ENCODE assay signal across 9 cellular contexts in genomic region chr1:199551967-199552565, GRCh38.
DNase-seq lines count a peak whose midpoint lies in the region; ATAC-seq, FAIRE-seq and TF ChIP-seq lines count a peak whose summit lies in the region.
"Had no signal": no experiment of that assay in that cellular context is flagged by ENCODE, and none has a peak within 500 bp of the region (broad histone marks: within the 10 kb centered on the region; RNA-seq: fewer than 3 reads in every experiment).

No MANE protein-coding gene starts in this region.

- no peak overlapping the region for H3K9ac ChIP-seq in HepG2 (ENCODE audit: insufficient read depth, low read depth, low read length)

- no peaks in the 10 kb centered on the region for H4K20me1 ChIP-seq in HepG2 (ENCODE audit: insufficient read depth, low read length)

- WGBS in HepG2 (ENCODE audit: low lambda C conversion rate), result 11% methylated on average over 4 of the region's 4 CpGs

- H3K79me2 ChIP-seq in HepG2 (ENCODE audit: insufficient read depth, low read length), result no peaks in the 10 kb centered on the region

- ATAC-seq in HepG2, result no peak; the same call in 2 of the 3 replicates
- ATAC-seq in HG03521 (IDR thresholded peaks at IDR 0.05; ENCODE audit: unreplicated experiment), result no peak
- no peak for ATAC-seq in GM19395 (IDR thresholded peaks at IDR 0.05; ENCODE audit: unreplicated experiment)

- DNase-seq in DMS79 treated with DMSO at 0.1 percent for 48 hours (lab: John Stamatoyannopoulos, UW), result peak; percentile 0
- no peak for DNase-seq in DMS79 (lab: John Stamatoyannopoulos, UW)
- peak; percentile 27 to 60 for DNase-seq in NOMO-1 (lab: John Stamatoyannopoulos, UW; ENCODE audit: unreplicated experiment in 2 of 2)
- peak; percentile 44 for DNase-seq in HepG2 (ENCODE audit: low spot score)
- DNase-seq: activated naive CD8-positive, alpha-beta T cell treated with anti-CD3 and anti-CD28 coated beads, Interleukin-2, amount 10 ng/mL, durations not matched to agents 7 days and 5 days had no signal

- peaks cover 4% of the 10 kb centered on the region for H3K27me3 Mint-ChIP-seq in brain

- peak; percentile 86 to 91 for TF ChIP-seq CTCF in brain (conservative IDR thresholded peaks at IDR 0.05)
- peak; percentile 60 for TF ChIP-seq CTCF in HepG2 (CRISPR knock-in tag; IDR thresholded peaks at IDR 0.05)

- in situ Hi-C loops in HepG2 (cut with HindIII; ENCODE audit: extremely low pct_ligation_motif_present, low pct_unique_long_range_greater_than_20kb), result no loop called here

- no TSS peak for BruUV-seq in HepG2 (replicated peaks; lab: Mats Ljungman, UMichigan)

- H3K27ac Mint-ChIP-seq in brain, result peak overlapping the region in 1 of 5 experiments; percentile 3
- H3K27ac Mint-ChIP-seq: activated naive CD8-positive, alpha-beta T cell treated with anti-CD3 and anti-CD28 coated beads, Interleukin-2, amount 10 ng/mL, durations not matched to agents 7 days and 5 days had no signal

- peak; percentile 79 for TF ChIP-seq RAD21 in Ishikawa (IDR thresholded peaks at IDR 0.05; ENCODE audit: low read depth)
- TF ChIP-seq RAD21 in HepG2 (CRISPR knock-in tag; IDR thresholded peaks at IDR 0.05), result no peak

- no peak overlapping the region for H2AFZ ChIP-seq in HepG2 (ENCODE audit: low read length)

- POLR2A ChIA-PET in HepG2 (lab: Yijun Ruan, JAX), result no interaction called here

- H3K4me3 Mint-ChIP-seq in brain, result peak overlapping the region in 1 of 5 experiments; percentile 31
- H3K4me3 Mint-ChIP-seq: activated naive CD8-positive, alpha-beta T cell treated with anti-CD3 and anti-CD28 coated beads, Interleukin-2, amount 10 ng/mL, durations not matched to agents 7 days and 5 days had no signal

- TF ChIP-seq EP300 in Ishikawa (IDR thresholded peaks at IDR 0.05; ENCODE audit: borderline replicate concordance) (no peak), HepG2 (IDR thresholded peaks at IDR 0.05; ENCODE audit: low read depth in 2 of 2, low read length in 2 of 2) (no peak), HepG2 (CRISPR knock-in tag; IDR thresholded peaks at IDR 0.05; ENCODE audit: borderline replicate concordance) (no peak)

- FAIRE-seq in HepG2 (lab: Jason Lieb, UNC), result peak; percentile 47

- H3K27me3 ChIP-seq in HepG2 (ENCODE audit: control insufficient read depth in 1 of 2, insufficient read depth in 2 of 2, low read length in 2 of 2), result no peaks in the 10 kb centered on the region

- no peak for TF ChIP-seq POLR2A in HepG2 (IDR thresholded peaks at IDR 0.05; ENCODE audit: insufficient read depth in 1 of 2, low read depth in 2 of 2, low read length in 2 of 2)

- CTCF ChIA-PET in HepG2 (lab: Yijun Ruan, JAX; ENCODE audit: low intra/inter-chr PET ratio, low total read pairs), result no interaction called here

- no peak overlapping the region for H3K4me2 ChIP-seq in HepG2 (ENCODE audit: low read depth, low read length)

- peaks cover 0 to 4% (median 0%) of the 10 kb centered on the region in 5 experiments for H3K9me3 Mint-ChIP-seq in brain
- H3K9me3 Mint-ChIP-seq: activated naive CD8-positive, alpha-beta T cell treated with anti-CD3 and anti-CD28 coated beads, Interleukin-2, amount 10 ng/mL, durations not matched to agents 7 days and 5 days had no signal

- intact Hi-C loops in HepG2 (cut with micrococcal nuclease; ENCODE audit: unreplicated experiment), result loop anchor here (5.0 to 10.0 kb wide), 2 partner anchors 437 to 795 kb away; no protein-coding TSS in a partner anchor

- H3K4me1 Mint-ChIP-seq in brain, result peaks cover 16% of the 10 kb centered on the region
- H3K4me1 Mint-ChIP-seq: activated naive CD8-positive, alpha-beta T cell treated with anti-CD3 and anti-CD28 coated beads, Interleukin-2, amount 10 ng/mL, durations not matched to agents 7 days and 5 days had no signal

- no peak overlapping the region for H3K4me3 ChIP-seq in HepG2 (replicated peaks in 1 of 3; ENCODE audit: insufficient read depth in 1 of 3, low read depth in 2 of 3, low read length in 3 of 3)

- no peaks in the 10 kb centered on the region for H3K36me3 Mint-ChIP-seq in brain
- H3K36me3 Mint-ChIP-seq: activated naive CD8-positive, alpha-beta T cell treated with anti-CD3 and anti-CD28 coated beads, Interleukin-2, amount 10 ng/mL, durations not matched to agents 7 days and 5 days had no signal

- H3K36me3 ChIP-seq in HepG2 (replicated peaks in 1 of 2; ENCODE audit: control insufficient read depth in 1 of 2, insufficient read depth in 2 of 2, low read length in 2 of 2), result no peaks in the 10 kb centered on the region

- no peak overlapping the region for H3K27ac ChIP-seq in HepG2 (ENCODE audit: extremely low read length, insufficient read depth, low read length)

- no peaks in the 10 kb centered on the region for H3K9me3 ChIP-seq in HepG2 (ENCODE audit: low read length)

- no peaks in the 10 kb centered on the region for H3K4me1 ChIP-seq in HepG2 (ENCODE audit: insufficient read depth, low read length)

TF ChIP-seq in Ishikawa, 13 proteins besides CTCF, POLR2A, EP300 and RAD21:
- TF ChIP-seq CREB1 (IDR thresholded peaks at IDR 0.05; ENCODE audit: low read depth) (no peak), REST (IDR thresholded peaks at IDR 0.05; ENCODE audit: low read depth) (no peak), TAF1 (IDR thresholded peaks at IDR 0.05; ENCODE audit: low read depth) (no peak), MAX (IDR thresholded peaks at IDR 0.05) (no peak), FOXM1 (IDR thresholded peaks at IDR 0.05; ENCODE audit: borderline replicate concordance, low read depth) (no peak), YY1 (IDR thresholded peaks at IDR 0.05; ENCODE audit: low read depth) (no peak)
TF ChIP-seq in Ishikawa: peak in this region for 0.

TF ChIP-seq in HepG2, 621 proteins besides CTCF, POLR2A, EP300 and RAD21 (continues in another document):
- TF ChIP-seq ISX (CRISPR knock-in tag; conservative IDR thresholded peaks at IDR 0.05) (no peak), ZNF567 (CRISPR knock-in tag; IDR thresholded peaks at IDR 0.05; ENCODE audit: borderline replicate concordance) (no peak), NFYB (CRISPR knock-in tag; IDR thresholded peaks at IDR 0.05) (no peak), SIN3B (IDR thresholded peaks at IDR 0.05; ENCODE audit: low read length) (no peak), ZNF251 (CRISPR knock-in tag; IDR thresholded peaks at IDR 0.05) (no peak), SMC3 (IDR thresholded peaks at IDR 0.05; ENCODE audit: low read length) (0 out of 2 replicates have a peak, but pooled peaks have one; percentile 10), IKZF1 (IDR thresholded peaks at IDR 0.05) (no peak), NR2F1 (CRISPR knock-in tag; IDR thresholded peaks at IDR 0.05) (no peak), STAG1 (CRISPR knock-in tag; IDR thresholded peaks at IDR 0.05) (peak; percentile 47), AFF4 (CRISPR knock-in tag; IDR thresholded peaks at IDR 0.05) (no peak), ZNF446 (CRISPR knock-in tag; IDR thresholded peaks at IDR 0.05) (no peak), ZBTB8A (CRISPR knock-in tag; IDR thresholded peaks at IDR 0.05; ENCODE audit: borderline replicate concordance, low read depth) (no peak), ZNF607 (CRISPR knock-in tag; IDR thresholded peaks at IDR 0.05; ENCODE audit: borderline replicate concordance) (no peak), ZNF362 (CRISPR knock-in tag; IDR thresholded peaks at IDR 0.05; ENCODE audit: borderline replicate concordance) (peak; percentile 56; the same call in 1 of the 2 replicates), FOXP1 (IDR thresholded peaks at IDR 0.05) (no peak), FOXP1 (CRISPR knock-in tag; IDR thresholded peaks at IDR 0.05) (no peak)
